Comparison of ENCODE assay signal across 8 cellular contexts in genomic region chr12:109995366-109995702, GRCh38. TPM values are rescaled to one million over a fixed set of nuclear protein-coding genes. Genes with fewer than 3 reads are reported as not detected.
A peak's percentile ranks its signal among the peaks of the same experiment; 100 is the strongest.
DNase-seq lines count a peak whose midpoint lies in the region; ATAC-seq and TF ChIP-seq lines count a peak whose summit lies in the region.

No MANE protein-coding gene starts in this region.

- H3K9ac ChIP-seq in liver (ENCODE audit: low read depth in 1 of 2, low read length in 2 of 2): peak overlapping the region; percentile 66 to 92

- DNase-seq in activated CD4-positive, alpha-beta T cell treated with anti-CD3 and anti-CD28 coated beads, Interleukin-2, amount 10 ng/mL, durations not matched to agents 24 days and 14 days: no peak
- no peak for DNase-seq in activated CD4-positive, alpha-beta T cell treated with anti-CD3 and anti-CD28 coated beads, Interleukin-2, amount 50 U/mL, for 1 hour
- DNase-seq in adrenal gland: peak in 2 of 7 donors; percentile 62 to 65

- no peaks in the 10 kb centered on the region for H3K27me3 Mint-ChIP-seq in activated CD4-positive, alpha-beta T cell treated with anti-CD3 and anti-CD28 coated beads, Interleukin-2, amount 10 ng/mL, durations not matched to agents 24 days and 14 days

- 0 to 1% (median 1%) methylated on average over 5 to 7 of the region's 7 CpGs for WGBS in adrenal gland, 4 donors
- 5% methylated on average over 7 of the region's 7 CpGs for WGBS in liver
- WGBS in thymus: under 1% methylated on average over 7 of the region's 7 CpGs

- ATAC-seq in GM18505 (IDR thresholded peaks at IDR 0.05; ENCODE audit: unreplicated experiment) (no peak), GM18511 (IDR thresholded peaks at IDR 0.05; ENCODE audit: unreplicated experiment) (no peak), HG03175 (IDR thresholded peaks at IDR 0.05; ENCODE audit: unreplicated experiment) (no peak)

- no peaks in the 10 kb centered on the region for H3K27me3 ChIP-seq in adrenal gland
- no peaks in the 10 kb centered on the region for H3K27me3 ChIP-seq in liver (ENCODE audit: control insufficient read depth in 4 of 4, insufficient read depth in 4 of 4, low read length in 3 of 4)
- H3K27me3 ChIP-seq in thymus (ENCODE audit: control insufficient read depth, insufficient read depth): no peaks in the 10 kb centered on the region

- TF ChIP-seq POLR2A in adrenal gland (IDR thresholded peaks at IDR 0.05) (peak in 1 of 2 donors; percentile 48), GM18505 (IDR thresholded peaks at IDR 0.05; ENCODE audit: borderline replicate concordance, extremely low read depth, insufficient read depth, insufficient read length) (no peak)

- peak overlapping the region; percentile 90 for H3K4me3 Mint-ChIP-seq in activated CD4-positive, alpha-beta T cell treated with anti-CD3 and anti-CD28 coated beads, Interleukin-2, amount 10 ng/mL, durations not matched to agents 24 days and 14 days

- intact Hi-C loops in activated CD4-positive, alpha-beta T cell treated with anti-CD3 and anti-CD28 coated beads, Interleukin-2, amount 10 ng/mL, durations not matched to agents 24 days and 14 days (cut with micrococcal nuclease): loop anchor here (5.0 kb wide), 1 partner anchor 582 kb away; no protein-coding TSS in a partner anchor
- intact Hi-C loops in adrenal gland (cut with DNase I): loop anchor here in 1 of 2 donors (5.0 kb wide), 1 partner anchor 42 kb away; no protein-coding TSS in a partner anchor

- H3K36me3 ChIP-seq in adrenal gland (replicated peaks in 1 of 2) (peaks cover 0 to 7% of the 10 kb centered on the region in 2 donors), liver (ENCODE audit: control insufficient read depth in 4 of 4, insufficient read depth in 3 of 4, low read depth in 1 of 4, low read length in 3 of 4) (peaks cover 0 to 9% (median 4%) of the 10 kb centered on the region in 4 donors), thymus (ENCODE audit: control insufficient read depth, insufficient read depth) (peaks cover 5% of the 10 kb centered on the region)

- peak overlapping the region; percentile 58 to 96 (median 93) for H3K27ac ChIP-seq in adrenal gland
- H3K27ac ChIP-seq in liver (ENCODE audit: low read depth in 1 of 2, low read length in 2 of 2): peak overlapping the region; percentile 82 to 88
- peak overlapping the region; percentile 95 for H3K27ac ChIP-seq in thymus (ENCODE audit: low read depth)

- no peak for TF ChIP-seq RAD21 in liver (IDR thresholded peaks at IDR 0.05)

- peak overlapping the region; percentile 88 for H3K27ac Mint-ChIP-seq in activated CD4-positive, alpha-beta T cell treated with anti-CD3 and anti-CD28 coated beads, Interleukin-2, amount 10 ng/mL, durations not matched to agents 24 days and 14 days

- H3K4me3 ChIP-seq in adrenal gland (peak overlapping the region; percentile 48 to 92 (median 75)), liver (ENCODE audit: low read depth in 1 of 3, low read length in 3 of 3) (peak overlapping the region; percentile 86 to 94 (median 92)), thymus (ENCODE audit: low read length) (peak overlapping the region; percentile 67)

- TF ChIP-seq CTCF in adrenal gland (IDR thresholded peaks at IDR 0.05) (no peak), liver (IDR thresholded peaks at IDR 0.05; ENCODE audit: low read depth, low read length, missing input control) (no peak)

- H3K9me3 ChIP-seq in adrenal gland (replicated peaks in 1 of 3) (no peaks in the 10 kb centered on the region), liver (ENCODE audit: control insufficient read depth in 4 of 4, low read length in 3 of 4) (no peaks in the 10 kb centered on the region), thymus (ENCODE audit: control insufficient read depth) (no peaks in the 10 kb centered on the region)

- peaks cover 31% of the 10 kb centered on the region for H3K36me3 Mint-ChIP-seq in activated CD4-positive, alpha-beta T cell treated with anti-CD3 and anti-CD28 coated beads, Interleukin-2, amount 10 ng/mL, durations not matched to agents 24 days and 14 days (ENCODE audit: low read depth)

- H3K4me1 Mint-ChIP-seq in activated CD4-positive, alpha-beta T cell treated with anti-CD3 and anti-CD28 coated beads, Interleukin-2, amount 10 ng/mL, durations not matched to agents 24 days and 14 days: peaks cover 49% of the 10 kb centered on the region

- H3K4me1 ChIP-seq in adrenal gland (replicated peaks in 1 of 2) (peaks cover 14 to 43% of the 10 kb centered on the region in 2 donors), liver (ENCODE audit: control insufficient read depth in 4 of 4, insufficient read depth in 4 of 4, low read length in 3 of 4) (peaks cover 0 to 36% (median 21%) of the 10 kb centered on the region in 4 donors), thymus (ENCODE audit: control insufficient read depth, insufficient read depth, low read length) (peaks cover 26% of the 10 kb centered on the region)

- no peaks in the 10 kb centered on the region for H3K9me3 Mint-ChIP-seq in activated CD4-positive, alpha-beta T cell treated with anti-CD3 and anti-CD28 coated beads, Interleukin-2, amount 10 ng/mL, durations not matched to agents 24 days and 14 days

TF ChIP-seq in liver, 16 proteins besides CTCF, POLR2A, EP300 and RAD21 (continues in another document):
- no peak for TF ChIP-seq EGR1 (IDR thresholded peaks at IDR 0.05; ENCODE audit: low read depth in 2 of 2)
- no peak for TF ChIP-seq TAF1 (conservative IDR thresholded peaks at IDR 0.05)
- TF ChIP-seq ATF3 (IDR thresholded peaks at IDR 0.05): no peak
- TF ChIP-seq FOXA1 (IDR thresholded peaks at IDR 0.05): no peak
- no peak for TF ChIP-seq SP1 (IDR thresholded peaks at IDR 0.05)
- TF ChIP-seq ZBTB33 (IDR thresholded peaks at IDR 0.05): no peak
- no peak for TF ChIP-seq FOXA2 (IDR thresholded peaks at IDR 0.05)
- no peak for TF ChIP-seq MAX (IDR thresholded peaks at IDR 0.05)
- TF ChIP-seq GABPA (IDR thresholded peaks at IDR 0.05 in 1 of 2, conservative IDR thresholded peaks at IDR 0.05 in 1 of 2): no peak
- no peak for TF ChIP-seq HNF4A (conservative IDR thresholded peaks at IDR 0.05)
- no peak for TF ChIP-seq YY1 (IDR thresholded peaks at IDR 0.05)
- TF ChIP-seq HNF4G (IDR thresholded peaks at IDR 0.05): no peak
- no peak for TF ChIP-seq JUND (IDR thresholded peaks at IDR 0.05)

RNA-seq across cellular contexts. Expression of gene GIT2, which starts 0.8 kb away (rescaled TPM):
- 87.1 and 88.6 TPM in 2 replicates for total RNA-seq in activated CD4-positive, alpha-beta T cell treated with anti-CD3 and anti-CD28 coated beads, Interleukin-2, amount 10 ng/mL, durations not matched to agents 24 days and 14 days
- total RNA-seq in adrenal gland (10 to 100 TPM; 35.9 to 80.9 (median 59.2) TPM), liver (10 to 100 TPM; 22.2 to 30.4 TPM)
- polyA plus RNA-seq in adrenal gland (10 to 100 TPM; 24.3 to 56.3 (median 31.6) TPM), liver (10 to 100 TPM in 1 of 2 donors, 1 to 10 TPM in 1; 6.7 to 11.1 TPM), thymus (37.6 TPM)

RNA-seq across cellular contexts. Expression of gene ANKRD13A, which starts 3.9 kb away (rescaled TPM):
- 60.6 and 62.5 TPM in 2 replicates for total RNA-seq in activated CD4-positive, alpha-beta T cell treated with anti-CD3 and anti-CD28 coated beads, Interleukin-2, amount 10 ng/mL, durations not matched to agents 24 days and 14 days
- total RNA-seq in adrenal gland (10 to 100 TPM; 31.0 to 84.5 (median 45.6) TPM), liver (10 to 100 TPM; 27.0 to 40.5 TPM)
- polyA plus RNA-seq in adrenal gland (10 to 100 TPM; 17.1 to 38.6 (median 17.1) TPM), liver (10 to 100 TPM in 1 of 2 donors, 1 to 10 TPM in 1; 7.0 to 10.5 TPM), thymus (30.8 TPM)

RNA-seq across cellular contexts. Expression of gene C12orf76, which starts 53.0 kb away (rescaled TPM):
- total RNA-seq in activated CD4-positive, alpha-beta T cell treated with anti-CD3 and anti-CD28 coated beads, Interleukin-2, amount 10 ng/mL, durations not matched to agents 24 days and 14 days: 21.3 and 25.1 TPM in 2 replicates
- total RNA-seq in adrenal gland (10 to 100 TPM in 7 of 8 donors, 1 to 10 TPM in 1; 7.1 to 19.5 (median 15.1) TPM), liver (10 to 100 TPM in 1 of 2 donors, 1 to 10 TPM in 1; 5.9 to 22.4 TPM)
- polyA plus RNA-seq in adrenal gland (10 to 100 TPM in 2 of 3 donors, 1 to 10 TPM in 1; 9.7 to 14.2 (median 12.1) TPM), liver (1 to 10 TPM; 5.6 to 6.4 TPM), thymus (21.5 TPM)
